20 cellular contexts compared by ENCODE assay signal in genomic region chrX:10032147-10032546, GRCh38.
DNase-seq lines count a peak whose midpoint lies in the region; ATAC-seq and TF ChIP-seq lines count a peak whose summit lies in the region.
"Had no signal": no experiment of that assay in that cellular context is flagged by ENCODE, and none has a peak within 500 bp of the region (broad histone marks: within the 10 kb centered on the region; RNA-seq: fewer than 3 reads in every experiment).

No MANE protein-coding gene starts in this region.

- DNase-seq in activated naive CD8-positive, alpha-beta T cell treated with anti-CD3 and anti-CD28 coated beads for 36 hours = no peak
- no peak for DNase-seq in activated naive CD8-positive, alpha-beta T cell treated with anti-CD3 and anti-CD28 coated beads, Interleukin-2, amount 50 U/mL, for 24 hours
- DNase-seq in WTC11 (ENCODE audit: low spot score) (no peak), left ventricle myocardium superior (no peak), upper lobe of left lung (no peak), medulla oblongata (ENCODE audit: extremely low spot score) (no peak), NOMO-1 (lab: John Stamatoyannopoulos, UW; ENCODE audit: unreplicated experiment in 2 of 2) (no peak), thyroid gland (no peak)
- DNase-seq: activated CD4-positive, alpha-beta memory T cell treated with anti-CD3 and anti-CD28 coated beads for 36 hours; activated naive CD4-positive, alpha-beta T cell treated with Interleukin-2 at 50 U/mL for 16 hours; activated T-cell treated with anti-CD3 and anti-CD28 coated beads, Interleukin-2, amount 50 U/mL, for 1 hour; C1 segment of cervical spinal cord; cerebellar nuclear complex; effector CD8-positive, alpha-beta T cell; GDM1; KBM-7; NCI-H524; right lobe of liver; stimulated activated naive CD4-positive, alpha-beta T cell; transverse colon had no signal

- no peaks in the 10 kb centered on the region for H3K9me3 Mint-ChIP-seq in activated naive CD8-positive, alpha-beta T cell treated with anti-CD3 and anti-CD28 coated beads for 36 hours
- no peaks in the 10 kb centered on the region for H3K9me3 Mint-ChIP-seq in activated naive CD8-positive, alpha-beta T cell treated with anti-CD3 and anti-CD28 coated beads, Interleukin-2, amount 50 U/mL, for 24 hours
- no peaks in the 10 kb centered on the region for H3K9me3 Mint-ChIP-seq in WTC11
- H3K9me3 Mint-ChIP-seq: activated CD4-positive, alpha-beta memory T cell treated with anti-CD3 and anti-CD28 coated beads for 36 hours had no signal

- H3K4me1 ChIP-seq in upper lobe of left lung = peaks cover 0 to 40% (median 7%) of the 10 kb centered on the region in 4 donors
- H3K4me1 ChIP-seq in thyroid gland = no peaks in the 10 kb centered on the region
- H3K4me1 ChIP-seq: transverse colon had no signal

- peak overlapping the region in 3 of 4 donors; percentile 37 to 45 (median 39) for H3K27ac ChIP-seq in upper lobe of left lung
- no peak overlapping the region for H3K27ac ChIP-seq in thyroid gland
- H3K27ac ChIP-seq: transverse colon had no signal

- H3K36me3 ChIP-seq in upper lobe of left lung (no peaks in the 10 kb centered on the region), thyroid gland (no peaks in the 10 kb centered on the region)
- H3K36me3 ChIP-seq: right lobe of liver, transverse colon had no signal

- CTCF ChIA-PET in WTC11 (lab: Charles Lee) = interaction anchor here (0.9 to 1.3 kb wide), 2 partner anchors 9 to 53 kb away, joined by 3 to 4 read pairs; no protein-coding TSS in a partner anchor

- TF ChIP-seq EP300 in upper lobe of left lung (IDR thresholded peaks at IDR 0.05) = no peak

- POLR2A ChIA-PET in WTC11 (lab: Charles Lee) = no interaction called here

- peak overlapping the region; percentile 6 for H3K27ac Mint-ChIP-seq in activated naive CD8-positive, alpha-beta T cell treated with anti-CD3 and anti-CD28 coated beads for 36 hours
- no peak overlapping the region for H3K27ac Mint-ChIP-seq in activated naive CD8-positive, alpha-beta T cell treated with anti-CD3 and anti-CD28 coated beads, Interleukin-2, amount 50 U/mL, for 24 hours
- peak overlapping the region; percentile 78 for H3K27ac Mint-ChIP-seq in WTC11
- H3K27ac Mint-ChIP-seq: activated CD4-positive, alpha-beta memory T cell treated with anti-CD3 and anti-CD28 coated beads for 36 hours had no signal

- TF ChIP-seq CTCF in WTC11 (IDR thresholded peaks at IDR 0.05) (no peak), upper lobe of left lung (IDR thresholded peaks at IDR 0.05) (no peak), thyroid gland (IDR thresholded peaks at IDR 0.05) (no peak)

- WGBS in upper lobe of left lung, 2 donors = 65% methylated on average over 4 of the region's 4 CpGs; no CpG with 5 or more reads in 1 of the 2 donors
- WGBS in thyroid gland, 2 donors = 100% methylated on average over 3 of the region's 4 CpGs

- ATAC-seq in activated naive CD8-positive, alpha-beta T cell treated with anti-CD3 and anti-CD28 coated beads, Interleukin-2, amount 50 U/mL, for 24 hours = no peak
- ATAC-seq in WTC11 (no peak), left ventricle myocardium superior (peak; percentile 30), upper lobe of left lung (ENCODE audit: low FRiP score in 2 of 2) (no peak)

- H3K27me3 ChIP-seq in upper lobe of left lung = no peaks in the 10 kb centered on the region
- no peaks in the 10 kb centered on the region for H3K27me3 ChIP-seq in thyroid gland
- H3K27me3 ChIP-seq: right lobe of liver, transverse colon had no signal

- H3K4me3 ChIP-seq in upper lobe of left lung (no peak overlapping the region), thyroid gland (replicated peaks in 1 of 3) (no peak overlapping the region)
- H3K4me3 ChIP-seq: right lobe of liver, transverse colon had no signal

- H3K9me3 ChIP-seq in upper lobe of left lung = no peaks in the 10 kb centered on the region
- no peaks in the 10 kb centered on the region for H3K9me3 ChIP-seq in thyroid gland
- H3K9me3 ChIP-seq: right lobe of liver, transverse colon had no signal

- no peaks in the 10 kb centered on the region for H3K27me3 Mint-ChIP-seq in activated naive CD8-positive, alpha-beta T cell treated with anti-CD3 and anti-CD28 coated beads for 36 hours
- no peaks in the 10 kb centered on the region for H3K27me3 Mint-ChIP-seq in activated naive CD8-positive, alpha-beta T cell treated with anti-CD3 and anti-CD28 coated beads, Interleukin-2, amount 50 U/mL, for 24 hours
- no peaks in the 10 kb centered on the region for H3K27me3 Mint-ChIP-seq in WTC11 (ENCODE audit: low read depth)
- H3K27me3 Mint-ChIP-seq: activated CD4-positive, alpha-beta memory T cell treated with anti-CD3 and anti-CD28 coated beads for 36 hours had no signal

- no peaks in the 10 kb centered on the region for H3K36me3 Mint-ChIP-seq in activated naive CD8-positive, alpha-beta T cell treated with anti-CD3 and anti-CD28 coated beads for 36 hours
- no peaks in the 10 kb centered on the region for H3K36me3 Mint-ChIP-seq in activated naive CD8-positive, alpha-beta T cell treated with anti-CD3 and anti-CD28 coated beads, Interleukin-2, amount 50 U/mL, for 24 hours (ENCODE audit: low read depth)
- H3K36me3 Mint-ChIP-seq in WTC11 = peaks cover 6% of the 10 kb centered on the region
- H3K36me3 Mint-ChIP-seq: activated CD4-positive, alpha-beta memory T cell treated with anti-CD3 and anti-CD28 coated beads for 36 hours had no signal

- H3K4me3 Mint-ChIP-seq in activated naive CD8-positive, alpha-beta T cell treated with anti-CD3 and anti-CD28 coated beads for 36 hours = peak overlapping the region; percentile 22
- H3K4me3 Mint-ChIP-seq in activated naive CD8-positive, alpha-beta T cell treated with anti-CD3 and anti-CD28 coated beads, Interleukin-2, amount 50 U/mL, for 24 hours = no peak overlapping the region
- H3K4me3 Mint-ChIP-seq in WTC11 = no peak overlapping the region
- H3K4me3 Mint-ChIP-seq: activated CD4-positive, alpha-beta memory T cell treated with anti-CD3 and anti-CD28 coated beads for 36 hours had no signal

- intact Hi-C loops in left ventricle myocardium superior (cut with micrococcal nuclease) (no loop called here), thyroid gland (cut with DNase I) (no loop called here)

- TF ChIP-seq POLR2A in upper lobe of left lung (IDR thresholded peaks at IDR 0.05) = no peak
- TF ChIP-seq POLR2A in thyroid gland (IDR thresholded peaks at IDR 0.05) = no peak

- peaks cover 4% of the 10 kb centered on the region for H3K4me1 Mint-ChIP-seq in activated naive CD8-positive, alpha-beta T cell treated with anti-CD3 and anti-CD28 coated beads for 36 hours
- peaks cover 20% of the 10 kb centered on the region for H3K4me1 Mint-ChIP-seq in activated naive CD8-positive, alpha-beta T cell treated with anti-CD3 and anti-CD28 coated beads, Interleukin-2, amount 50 U/mL, for 24 hours
- H3K4me1 Mint-ChIP-seq in WTC11 = peaks cover 26% of the 10 kb centered on the region

TF ChIP-seq in WTC11, 78 proteins besides CTCF, POLR2A, EP300 and RAD21:
- TF ChIP-seq USF2 (CRISPR knock-in tag; IDR thresholded peaks at IDR 0.05) = no peak
- TF ChIP-seq KAT7 (CRISPR knock-in tag; IDR thresholded peaks at IDR 0.05; ENCODE audit: borderline replicate concordance) = no peak
- no peak for TF ChIP-seq HMGXB4 (CRISPR knock-in tag; IDR thresholded peaks at IDR 0.05)
- no peak for TF ChIP-seq ZNF219 (CRISPR knock-in tag; IDR thresholded peaks at IDR 0.05; ENCODE audit: borderline replicate concordance)
- TF ChIP-seq NFE2L1 (CRISPR knock-in tag; IDR thresholded peaks at IDR 0.05) = peak; percentile 88

Comparison
In these comparisons a context has a peak if more than half of its experiments do, and no peak if none do; other contexts are left out.
1. H3K27ac ChIP-seq: peak in upper lobe of left lung (3 of 4); none in thyroid gland (0 of 3).